In genomic region chr3:16463914-16464313, GRCh38 we compare ENCODE assay signal across 22 cellular contexts. TPM values are rescaled to one million over a fixed set of nuclear protein-coding genes. Genes with fewer than 3 reads are reported as not detected.
DNase-seq lines count a peak whose midpoint lies in the region; ATAC-seq lines count a peak whose summit lies in the region.
"Had no signal": no experiment of that assay in that cellular context is flagged by ENCODE, and none has a peak within 500 bp of the region (broad histone marks: within the 10 kb centered on the region; RNA-seq: fewer than 3 reads in every experiment).

No MANE protein-coding gene starts in this region.

- no peak for ATAC-seq in activated CD4-positive, alpha-beta T cell treated with anti-CD3 and anti-CD28 coated beads for 36 hours
- no peak for ATAC-seq in natural killer cell treated with Interleukin-12 subunit alpha and Interleukin-12 subunit beta and Interleukin-15 and Interleukin-18, amount 100 ng/mL, for 72 hours
- ATAC-seq: activated CD8-positive, alpha-beta memory T cell treated with anti-CD3 and anti-CD28 coated beads, Interleukin-2, amount 10 ng/mL, durations not matched to agents 7 days and 5 days; heart left ventricle; stimulated activated memory B cell treated with anti-CD40 and anti-IgM and Interleukin-4, amounts not matched to agents 10 μg/mL and 1 μg/mL and 100 μg/mL, for 72 hours; upper lobe of right lung had no signal

- no peaks in the 10 kb centered on the region for H3K27me3 ChIP-seq in CD4-positive, alpha-beta memory T cell (ENCODE audit: insufficient read depth, low read length)
- H3K27me3 ChIP-seq: cardiac muscle cell, heart left ventricle, upper lobe of right lung had no signal

- no peak overlapping the region for H3K27ac ChIP-seq in CD4-positive, alpha-beta memory T cell (ENCODE audit: low read depth, low read length)
- H3K27ac ChIP-seq: cardiac muscle cell, KMS-11, upper lobe of right lung had no signal

- no peaks in the 10 kb centered on the region for H3K27me3 Mint-ChIP-seq in activated CD4-positive, alpha-beta T cell treated with anti-CD3 and anti-CD28 coated beads for 36 hours
- no peaks in the 10 kb centered on the region for H3K27me3 Mint-ChIP-seq in CD4-positive, alpha-beta memory T cell
- H3K27me3 Mint-ChIP-seq in activated T-helper 2 cell treated with anti-CD3 and anti-CD28 coated beads, Interferon-gamma antibody, Interleukin-2, Interleukin-4, amounts not matched to agents 10 μg/mL and 5 μg/mL and 100 μg/mL, durations not matched to agents 14 hours and 24 hours and 36 hours (ENCODE audit: low read depth), result no peaks in the 10 kb centered on the region
- H3K27me3 Mint-ChIP-seq in natural killer cell treated with Interleukin-12 subunit alpha and Interleukin-12 subunit beta and Interleukin-15 and Interleukin-18, amount 100 ng/mL, for 72 hours, result no peaks in the 10 kb centered on the region
- H3K27me3 Mint-ChIP-seq: activated CD8-positive, alpha-beta memory T cell treated with anti-CD3 and anti-CD28 coated beads, Interleukin-2, amount 10 ng/mL, durations not matched to agents 7 days and 5 days; dendritic cell treated with granulocyte-macrophage colony-stimulating factor and Interleukin-4, amounts not matched to agents 40 ng/mL and 50 ng/mL, for 4 days; stimulated activated memory B cell treated with anti-CD40 and anti-IgM and Interleukin-4, amounts not matched to agents 10 μg/mL and 1 μg/mL and 100 μg/mL, for 72 hours had no signal

- H3K27ac Mint-ChIP-seq in activated CD4-positive, alpha-beta T cell treated with anti-CD3 and anti-CD28 coated beads for 36 hours, result peak overlapping the region; percentile 7
- peak overlapping the region in 5 of 7 donors; percentile 37 to 74 (median 47) for H3K27ac Mint-ChIP-seq in CD4-positive, alpha-beta memory T cell
- H3K27ac Mint-ChIP-seq in activated T-helper 2 cell treated with anti-CD3 and anti-CD28 coated beads, Interferon-gamma antibody, Interleukin-2, Interleukin-4, amounts not matched to agents 10 μg/mL and 5 μg/mL and 100 μg/mL, durations not matched to agents 14 hours and 24 hours and 36 hours, result peak overlapping the region; percentile 30
- H3K27ac Mint-ChIP-seq in natural killer cell treated with Interleukin-12 subunit alpha and Interleukin-12 subunit beta and Interleukin-15 and Interleukin-18, amount 100 ng/mL, for 72 hours, result peak overlapping the region; percentile 34 to 58
- H3K27ac Mint-ChIP-seq: dendritic cell treated with granulocyte-macrophage colony-stimulating factor and Interleukin-4, amounts not matched to agents 40 ng/mL and 50 ng/mL, for 4 days; stimulated activated memory B cell treated with anti-CD40 and anti-IgM and Interleukin-4, amounts not matched to agents 10 μg/mL and 1 μg/mL and 100 μg/mL, for 72 hours had no signal

- H3K9me3 Mint-ChIP-seq in activated CD4-positive, alpha-beta T cell treated with anti-CD3 and anti-CD28 coated beads for 36 hours (ENCODE audit: low read depth), result no peaks in the 10 kb centered on the region
- no peaks in the 10 kb centered on the region for H3K9me3 Mint-ChIP-seq in CD4-positive, alpha-beta memory T cell
- H3K9me3 Mint-ChIP-seq in activated T-helper 2 cell treated with anti-CD3 and anti-CD28 coated beads, Interferon-gamma antibody, Interleukin-2, Interleukin-4, amounts not matched to agents 10 μg/mL and 5 μg/mL and 100 μg/mL, durations not matched to agents 14 hours and 24 hours and 36 hours, result no peaks in the 10 kb centered on the region
- no peaks in the 10 kb centered on the region for H3K9me3 Mint-ChIP-seq in natural killer cell treated with Interleukin-12 subunit alpha and Interleukin-12 subunit beta and Interleukin-15 and Interleukin-18, amount 100 ng/mL, for 72 hours
- H3K9me3 Mint-ChIP-seq: dendritic cell treated with granulocyte-macrophage colony-stimulating factor and Interleukin-4, amounts not matched to agents 40 ng/mL and 50 ng/mL, for 4 days had no signal

- DNase-seq in activated CD4-positive, alpha-beta T cell treated with anti-CD3 and anti-CD28 coated beads for 36 hours, result no peak
- DNase-seq in activated CD4-positive, alpha-beta T cell treated with anti-CD3 and anti-CD28 coated beads for 1 hour, result no peak
- DNase-seq in CD4-positive, alpha-beta memory T cell, result no peak
- no peak for DNase-seq in activated T-helper 2 cell treated with anti-CD3 and anti-CD28 coated beads, Interferon-gamma antibody, Interleukin-2, Interleukin-4, amounts not matched to agents 10 μg/mL and 5 μg/mL and 100 μg/mL, durations not matched to agents 14 hours and 24 hours and 36 hours (ENCODE audit: low spot score)
- no peak for DNase-seq in natural killer cell treated with Interleukin-12 subunit alpha and Interleukin-12 subunit beta and Interleukin-15 and Interleukin-18, amount 100 ng/mL, for 72 hours (ENCODE audit: low spot score)
- DNase-seq in retina, result no peak
- no peak for DNase-seq in kidney tubule cell (ENCODE audit: low spot score)
- DNase-seq in stimulated activated naive CD4-positive, alpha-beta T cell (lab: John Stamatoyannopoulos, UW), result no peak
- DNase-seq: 8988T; activated CD8-positive, alpha-beta memory T cell treated with anti-CD3 and anti-CD28 coated beads, Interleukin-2, amount 10 ng/mL, durations not matched to agents 7 days and 5 days; amygdala; heart left ventricle; NCI-H187 treated with DMSO at 0.1 percent for 48 hours; NCI-H748 treated with DMSO at 0.1 percent for 48 hours; OCI-M1; SHP77; SW 1271; upper lobe of right lung had no signal

- POLR2A ChIA-PET in activated CD4-positive, alpha-beta T cell treated with anti-CD3 and anti-CD28 coated beads for 36 hours (lab: Charles Lee), result interaction anchor here (0.7 kb wide), 1 partner anchor 51 kb away, joined by 3 read pairs; no protein-coding TSS in a partner anchor
- POLR2A ChIA-PET in CD4-positive, alpha-beta memory T cell (lab: Charles Lee; ENCODE audit: partially characterized antibody), result interaction anchor here (1.0 kb wide), 1 partner anchor 19 kb away, joined by 3 read pairs; no protein-coding TSS in a partner anchor

- H3K36me3 ChIP-seq in CD4-positive, alpha-beta memory T cell (ENCODE audit: insufficient read depth, low read length), result no peaks in the 10 kb centered on the region
- H3K36me3 ChIP-seq: cardiac muscle cell had no signal

- no peak overlapping the region for H3K4me3 Mint-ChIP-seq in activated CD4-positive, alpha-beta T cell treated with anti-CD3 and anti-CD28 coated beads for 36 hours
- peak overlapping the region in 1 of 8 donors; percentile 12 for H3K4me3 Mint-ChIP-seq in CD4-positive, alpha-beta memory T cell
- H3K4me3 Mint-ChIP-seq in activated T-helper 2 cell treated with anti-CD3 and anti-CD28 coated beads, Interferon-gamma antibody, Interleukin-2, Interleukin-4, amounts not matched to agents 10 μg/mL and 5 μg/mL and 100 μg/mL, durations not matched to agents 14 hours and 24 hours and 36 hours (ENCODE audit: low read depth), result no peak overlapping the region
- peak overlapping the region; percentile 27 for H3K4me3 Mint-ChIP-seq in natural killer cell treated with Interleukin-12 subunit alpha and Interleukin-12 subunit beta and Interleukin-15 and Interleukin-18, amount 100 ng/mL, for 72 hours
- H3K4me3 Mint-ChIP-seq: dendritic cell treated with granulocyte-macrophage colony-stimulating factor and Interleukin-4, amounts not matched to agents 40 ng/mL and 50 ng/mL, for 4 days; stimulated activated memory B cell treated with anti-CD40 and anti-IgM and Interleukin-4, amounts not matched to agents 10 μg/mL and 1 μg/mL and 100 μg/mL, for 72 hours had no signal

- H3K4me1 Mint-ChIP-seq in activated CD4-positive, alpha-beta T cell treated with anti-CD3 and anti-CD28 coated beads for 36 hours, result peaks cover 55% of the 10 kb centered on the region
- peaks cover 39 to 59% (median 52%) of the 10 kb centered on the region in 4 donors for H3K4me1 Mint-ChIP-seq in CD4-positive, alpha-beta memory T cell
- H3K4me1 Mint-ChIP-seq in activated T-helper 2 cell treated with anti-CD3 and anti-CD28 coated beads, Interferon-gamma antibody, Interleukin-2, Interleukin-4, amounts not matched to agents 10 μg/mL and 5 μg/mL and 100 μg/mL, durations not matched to agents 14 hours and 24 hours and 36 hours (ENCODE audit: low read depth), result peaks cover 59% of the 10 kb centered on the region
- H3K4me1 Mint-ChIP-seq in natural killer cell treated with Interleukin-12 subunit alpha and Interleukin-12 subunit beta and Interleukin-15 and Interleukin-18, amount 100 ng/mL, for 72 hours (ENCODE audit: low read depth in 2 of 2), result peaks cover 52 to 54% of the 10 kb centered on the region in 2 donors

- H3K9me3 ChIP-seq in CD4-positive, alpha-beta memory T cell (ENCODE audit: control insufficient read depth in 1 of 2, low read length in 2 of 2), result no peaks in the 10 kb centered on the region
- H3K9me3 ChIP-seq: heart left ventricle, upper lobe of right lung had no signal

- no peak overlapping the region for H3K4me3 ChIP-seq in CD4-positive, alpha-beta memory T cell (ENCODE audit: low read length in 2 of 2)
- H3K4me3 ChIP-seq: cardiac muscle cell, heart left ventricle, upper lobe of right lung had no signal

- peaks cover 35% of the 10 kb centered on the region for H3K4me1 ChIP-seq in CD4-positive, alpha-beta memory T cell (ENCODE audit: insufficient read depth, low read length)

- intact Hi-C loops in activated CD4-positive, alpha-beta T cell treated with anti-CD3 and anti-CD28 coated beads for 36 hours (cut with DNase I, micrococcal nuclease), result loop anchor here in 1 of 2 experiments (5.0 kb wide), 1 partner anchor 87 kb away; no protein-coding TSS in a partner anchor
- intact Hi-C loops in CD4-positive, alpha-beta memory T cell (cut with micrococcal nuclease), result no loop called here
- intact Hi-C loops in activated T-helper 2 cell treated with anti-CD3 and anti-CD28 coated beads, Interferon-gamma antibody, Interleukin-2, Interleukin-4, amounts not matched to agents 10 μg/mL and 5 μg/mL and 100 μg/mL, durations not matched to agents 14 hours and 24 hours and 36 hours (cut with micrococcal nuclease), result loop anchor here (2.0 kb wide), 3 partner anchors 15 to 163 kb away; partner anchors contain the start of gene RFTN1

- H3K36me3 Mint-ChIP-seq in activated CD4-positive, alpha-beta T cell treated with anti-CD3 and anti-CD28 coated beads for 36 hours (ENCODE audit: low read depth), result peaks cover 38% of the 10 kb centered on the region
- peaks cover 21 to 33% of the 10 kb centered on the region in 2 donors for H3K36me3 Mint-ChIP-seq in CD4-positive, alpha-beta memory T cell
- peaks cover 58% of the 10 kb centered on the region for H3K36me3 Mint-ChIP-seq in activated T-helper 2 cell treated with anti-CD3 and anti-CD28 coated beads, Interferon-gamma antibody, Interleukin-2, Interleukin-4, amounts not matched to agents 10 μg/mL and 5 μg/mL and 100 μg/mL, durations not matched to agents 14 hours and 24 hours and 36 hours (ENCODE audit: low read depth)
- peaks cover 15% of the 10 kb centered on the region for H3K36me3 Mint-ChIP-seq in natural killer cell treated with Interleukin-12 subunit alpha and Interleukin-12 subunit beta and Interleukin-15 and Interleukin-18, amount 100 ng/mL, for 72 hours

- CTCF ChIA-PET in activated CD4-positive, alpha-beta T cell treated with anti-CD3 and anti-CD28 coated beads for 36 hours (lab: Charles Lee), result no interaction called here
- CTCF ChIA-PET in CD4-positive, alpha-beta memory T cell (lab: Charles Lee; ENCODE audit: partially characterized antibody), result interaction anchor here (1.7 kb wide), 1 partner anchor 65 kb away, joined by 3 read pairs; no protein-coding TSS in a partner anchor

RNA-seq across cellular contexts. Expression of gene RFTN1, which starts 49.6 kb away (rescaled TPM):
- 100 to 1,000 TPM; 101 to 113 TPM for total RNA-seq in activated CD4-positive, alpha-beta T cell treated with anti-CD3 and anti-CD28 coated beads for 36 hours
- total RNA-seq in CD4-positive, alpha-beta memory T cell, result 10 to 100 TPM; 47.1 to 59.7 TPM
- polyA plus RNA-seq in CD4-positive, alpha-beta memory T cell, result 10 to 100 TPM; 38.3 to 57.0 TPM
- total RNA-seq in activated T-helper 2 cell treated with anti-CD3 and anti-CD28 coated beads, Interferon-gamma antibody, Interleukin-2, Interleukin-4, amounts not matched to agents 10 μg/mL and 5 μg/mL and 100 μg/mL, durations not matched to agents 14 hours and 24 hours and 36 hours, result 90.4 and 93.7 TPM in 2 replicates
- 100 to 1,000 TPM; 194 to 201 TPM for total RNA-seq in natural killer cell treated with Interleukin-12 subunit alpha and Interleukin-12 subunit beta and Interleukin-15 and Interleukin-18, amount 100 ng/mL, for 72 hours
